ENCODE assay signal across 16 cellular contexts in genomic region chr13:105144020-105144419, GRCh38.
"Had no signal": no experiment of that assay in that cellular context is flagged by ENCODE, and none has a peak within 500 bp of the region (broad histone marks: within the 10 kb centered on the region; RNA-seq: fewer than 3 reads in every experiment).

No MANE protein-coding gene starts in this region.

- H3K36me3 Mint-ChIP-seq: naive B cell, neural progenitor cell had no signal

- H3K9me3 ChIP-seq: gastroesophageal sphincter, heart right ventricle, left lung, ovary, right lobe of liver, suprapubic skin had no signal

- DNase-seq: activated CD4-positive, alpha-beta T cell treated with anti-CD3 and anti-CD28 coated beads for 1 hour; activated CD4-positive, alpha-beta T cell treated with anti-CD3 and anti-CD28 coated beads, Interleukin-2, amount 50 U/mL, for 4 hours; activated naive CD4-positive, alpha-beta T cell treated with Interleukin-2 at 50 U/mL for 16 hours; activated T-cell treated with anti-CD3 and anti-CD28 coated beads for 4 hours; dorsolateral prefrontal cortex; heart right ventricle; left lung; mammary epithelial cell; naive B cell; ovary; right lobe of liver; stimulated activated naive CD8-positive, alpha-beta T cell treated with anti-CD3 and anti-CD28 coated beads, Interleukin-15, Interleukin-2, amounts not matched to agents 100 U/mL and 50 U/mL, for 24 hours had no signal

- H3K4me3 ChIP-seq: dorsolateral prefrontal cortex, gastroesophageal sphincter, heart right ventricle, left lung, neural progenitor cell, ovary, right lobe of liver, suprapubic skin had no signal

- H3K27me3 ChIP-seq: dorsolateral prefrontal cortex, gastroesophageal sphincter, heart right ventricle, left lung, neural progenitor cell, ovary, right lobe of liver, suprapubic skin had no signal

- H3K4me1 Mint-ChIP-seq: activated T-helper 17 cell treated with anti-CD3 and anti-CD28 coated beads, Interleukin-2, amount 50 U/mL, for 72 hours; neural progenitor cell had no signal

- H3K9me3 Mint-ChIP-seq: activated T-helper 17 cell treated with anti-CD3 and anti-CD28 coated beads, Interleukin-2, amount 50 U/mL, for 72 hours; naive B cell; neural progenitor cell had no signal

- H3K4me2 ChIP-seq: neural progenitor cell had no signal

- H3K36me3 ChIP-seq: gastroesophageal sphincter, heart right ventricle, left lung, neural progenitor cell, ovary, right lobe of liver, suprapubic skin had no signal

- H3K27ac ChIP-seq: gastroesophageal sphincter, heart right ventricle, left lung, neural progenitor cell, ovary, right lobe of liver, suprapubic skin had no signal

- H3K27ac Mint-ChIP-seq: activated T-helper 17 cell treated with anti-CD3 and anti-CD28 coated beads, Interleukin-2, amount 50 U/mL, for 72 hours; naive B cell; neural progenitor cell had no signal

- H3K9ac ChIP-seq: neural progenitor cell had no signal

- H3K27me3 Mint-ChIP-seq: activated T-helper 17 cell treated with anti-CD3 and anti-CD28 coated beads, Interleukin-2, amount 50 U/mL, for 72 hours; naive B cell had no signal

- H3K4me1 ChIP-seq: gastroesophageal sphincter, heart right ventricle, left lung, neural progenitor cell, right lobe of liver, suprapubic skin had no signal

- H3K4me3 Mint-ChIP-seq: activated T-helper 17 cell treated with anti-CD3 and anti-CD28 coated beads, Interleukin-2, amount 50 U/mL, for 72 hours; naive B cell; neural progenitor cell had no signal

- H2AFZ ChIP-seq: neural progenitor cell had no signal

- ATAC-seq: activated T-helper 17 cell treated with anti-CD3 and anti-CD28 coated beads, Interleukin-2, amount 50 U/mL, for 72 hours; gastroesophageal sphincter; heart right ventricle; left lung; right lobe of liver; stimulated activated naive CD8-positive, alpha-beta T cell treated with anti-CD3 and anti-CD28 coated beads, Interleukin-15, Interleukin-2, amounts not matched to agents 100 U/mL and 50 U/mL, for 24 hours had no signal
